ENCODE assay signal across 16 cellular contexts in the genomic region with DNA sequence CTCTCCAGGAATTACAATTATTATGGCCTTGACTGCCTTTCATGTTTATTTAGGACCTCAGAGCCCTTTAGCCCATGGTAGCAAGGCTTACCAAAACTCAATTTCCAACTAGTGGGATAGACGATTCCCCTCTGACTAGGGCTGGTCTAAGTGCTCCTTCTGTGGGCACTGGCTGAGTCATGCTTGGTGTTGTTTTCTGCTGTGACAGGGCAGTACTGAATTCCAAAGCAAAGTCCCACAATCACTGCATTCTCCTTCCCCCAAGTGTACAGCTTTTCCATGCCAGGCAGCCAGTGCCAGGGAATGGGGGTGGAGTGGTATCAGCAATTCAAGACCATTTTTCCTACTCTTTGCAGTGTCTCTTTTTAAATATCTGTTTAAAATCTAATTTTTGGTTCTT.
"Had no signal": no experiment of that assay in that cellular context is flagged by ENCODE, and none has a peak within 500 bp of the region (broad histone marks: within the 10 kb centered on the region; RNA-seq: fewer than 3 reads in every experiment).

No MANE protein-coding gene starts in this region.

- H3K36me3 ChIP-seq: heart left ventricle, upper lobe of left lung had no signal

- H3K27me3 ChIP-seq: heart left ventricle, upper lobe of left lung had no signal

- FAIRE-seq: islet of Langerhans had no signal

- H3K4me3 ChIP-seq: heart left ventricle, psoas muscle, upper lobe of left lung had no signal

- H3K4me1 ChIP-seq: heart left ventricle, psoas muscle, upper lobe of left lung had no signal

- H3K27ac ChIP-seq: heart left ventricle, psoas muscle, upper lobe of left lung had no signal

- ATAC-seq: activated T-helper 17 cell treated with anti-CD3 and anti-CD28 coated beads, Interleukin-2, amount 50 U/mL, for 72 hours; effector memory CD8-positive, alpha-beta T cell; heart left ventricle; left lobe of liver; psoas muscle; sciatic nerve; T-helper 17 cell had no signal

- DNase-seq: activated B cell treated with CpG ODN at 0.5 μM for 24 hours; activated CD4-positive, alpha-beta T cell treated with anti-CD3 and anti-CD28 coated beads, Interleukin-2, amount 10 ng/mL, durations not matched to agents 24 days and 14 days; activated naive CD4-positive, alpha-beta T cell treated with anti-CD3 and anti-CD28 coated beads for 36 hours; activated T-cell treated with anti-CD3 and anti-CD28 coated beads for 4 hours; effector memory CD8-positive, alpha-beta T cell; heart left ventricle; occipital lobe; psoas muscle; stimulated activated CD4-positive, alpha-beta T cell treated with anti-CD3 and anti-CD28 coated beads, Interleukin-12 subunit alpha, Interleukin-12 subunit beta, amount 100 ng/mL, for 4 hours; stimulated activated naive CD4-positive, alpha-beta T cell treated with Interleukin-2 at 50 U/mL for 16 hours; T-helper 17 cell; upper lobe of left lung had no signal
